ENCODE assay signal across 14 cellular contexts in genomic region chr3:32216172-32216783, GRCh38.
"Had no signal": no experiment of that assay in that cellular context is flagged by ENCODE, and none has a peak within 500 bp of the region (broad histone marks: within the 10 kb centered on the region; RNA-seq: fewer than 3 reads in every experiment).

No MANE protein-coding gene starts in this region.

- ATAC-seq: effector memory CD8-positive, alpha-beta T cell; naive thymus-derived CD8-positive, alpha-beta T cell had no signal

- H3K27me3 ChIP-seq: adrenal gland had no signal

- H3K9me3 Mint-ChIP-seq: effector memory CD8-positive, alpha-beta T cell had no signal

- H3K27me3 Mint-ChIP-seq: activated CD4-positive, alpha-beta T cell treated with anti-CD3 and anti-CD28 coated beads, Interleukin-2, amount 10 ng/mL, durations not matched to agents 7 days and 5 days had no signal

- H3K27ac Mint-ChIP-seq: activated CD4-positive, alpha-beta T cell treated with anti-CD3 and anti-CD28 coated beads, Interleukin-2, amount 10 ng/mL, durations not matched to agents 7 days and 5 days; activated T-helper 2 cell treated with anti-CD3 and anti-CD28 coated beads, Interferon-gamma antibody, Interleukin-2, Interleukin-4, amounts not matched to agents 10 μg/mL and 5 μg/mL and 100 μg/mL, durations not matched to agents 14 hours and 24 hours and 36 hours; effector memory CD8-positive, alpha-beta T cell; naive thymus-derived CD8-positive, alpha-beta T cell; T-helper 1 cell treated with Interleukin-12 subunit alpha and Interleukin-12 subunit beta and Interleukin-4 antibody, amounts not matched to agents 30 μg/mL and 1 μg/mL, for 36 hours had no signal

- DNase-seq: activated CD4-positive, alpha-beta T cell treated with anti-CD3 and anti-CD28 coated beads, Interleukin-2, amount 10 ng/mL, durations not matched to agents 7 days and 5 days; activated CD4-positive, CD25-positive, alpha-beta regulatory T cell; activated naive CD4-positive, alpha-beta T cell treated with anti-CD3 and anti-CD28 coated beads, Interleukin-2, amount 50 U/mL, for 16 hours; activated T-cell treated with anti-CD3 and anti-CD28 coated beads for 4 hours; adrenal gland; caudate nucleus; effector memory CD8-positive, alpha-beta T cell; erythroblast; naive thymus-derived CD8-positive, alpha-beta T cell; occipital lobe; stimulated activated CD4-positive, alpha-beta T cell treated with anti-CD3 and anti-CD28 coated beads, Interleukin-4, amount 100 ng/mL, for 24 hours had no signal

- H3K4me3 Mint-ChIP-seq: activated CD4-positive, alpha-beta T cell treated with anti-CD3 and anti-CD28 coated beads, Interleukin-2, amount 10 ng/mL, durations not matched to agents 7 days and 5 days; effector memory CD8-positive, alpha-beta T cell; naive thymus-derived CD8-positive, alpha-beta T cell; T-helper 1 cell treated with Interleukin-12 subunit alpha and Interleukin-12 subunit beta and Interleukin-4 antibody, amounts not matched to agents 30 μg/mL and 1 μg/mL, for 36 hours had no signal

- H3K4me1 ChIP-seq: adrenal gland had no signal

- H3K4me1 Mint-ChIP-seq: activated CD4-positive, alpha-beta T cell treated with anti-CD3 and anti-CD28 coated beads, Interleukin-2, amount 10 ng/mL, durations not matched to agents 7 days and 5 days had no signal

- H3K36me3 ChIP-seq: adrenal gland had no signal

- H3K4me3 ChIP-seq: adrenal gland, coronary artery had no signal

- H3K27ac ChIP-seq: adrenal gland, coronary artery had no signal

- H3K9me3 ChIP-seq: adrenal gland had no signal
